Comparison of ENCODE assay signal across 16 cellular contexts in genomic region chr17:82305727-82306300, GRCh38. TPM values are rescaled to one million over a fixed set of nuclear protein-coding genes. Genes with fewer than 3 reads are reported as not detected.
DNase-seq lines count a peak whose midpoint lies in the region; ATAC-seq and TF ChIP-seq lines count a peak whose summit lies in the region.
"Had no signal": no experiment of that assay in that cellular context is flagged by ENCODE, and none has a peak within 500 bp of the region (broad histone marks: within the 10 kb centered on the region; RNA-seq: fewer than 3 reads in every experiment).

No MANE protein-coding gene starts in this region.

- H3K9me3 Mint-ChIP-seq in T-helper 1 cell treated with Interleukin-12 subunit alpha and Interleukin-12 subunit beta and Interleukin-4 antibody, amounts not matched to agents 30 μg/mL and 1 μg/mL, for 36 hours = no peaks in the 10 kb centered on the region
- no peaks in the 10 kb centered on the region for H3K9me3 Mint-ChIP-seq in activated naive CD8-positive, alpha-beta T cell treated with anti-CD3 and anti-CD28 coated beads, Interleukin-2, amount 50 U/mL, for 24 hours
- H3K9me3 Mint-ChIP-seq: memory B cell had no signal

- intact Hi-C loops in left cardiac atrium (cut with DNase I) (no loop called here), tibial artery (cut with DNase I; ENCODE audit: low total_unique reads) (no loop called here)

- H3K9ac ChIP-seq in rectal smooth muscle tissue (ENCODE audit: low read length) = no peak overlapping the region

- TF ChIP-seq CTCF in tibial artery (IDR thresholded peaks at IDR 0.05) = no peak

- DNase-seq in T-helper 1 cell (no peak), SJCRH30 (no peak), left cardiac atrium (no peak), NCI-H1436 (lab: John Stamatoyannopoulos, UW) (no peak), tibial artery (no peak)
- DNase-seq in activated naive CD8-positive, alpha-beta T cell treated with anti-CD3 and anti-CD28 coated beads, Interleukin-2, amount 50 U/mL, for 24 hours = no peak
- DNase-seq: CD4-positive, alpha-beta memory T cell; NCI-H187; occipital lobe; SHP77 treated with DMSO at 0.1 percent for 48 hours had no signal

- ATAC-seq in activated naive CD8-positive, alpha-beta T cell treated with anti-CD3 and anti-CD28 coated beads, Interleukin-2, amount 50 U/mL, for 24 hours = no peak
- ATAC-seq in left cardiac atrium = no peak

- H3K27me3 ChIP-seq in SJCRH30 = no peaks in the 10 kb centered on the region
- H3K27me3 ChIP-seq in rectal smooth muscle tissue (ENCODE audit: control insufficient read depth, insufficient read depth, low read length) = peaks cover 2% of the 10 kb centered on the region
- peaks cover 0 to 60% of the 10 kb centered on the region in 2 donors for H3K27me3 ChIP-seq in tibial artery

- H3K27ac ChIP-seq in SJCRH30 = peak overlapping the region; percentile 10; the same call in 1 of the 2 replicates
- H3K27ac ChIP-seq in rectal smooth muscle tissue (ENCODE audit: low read depth, low read length) = peak overlapping the region; percentile 51
- no peak overlapping the region for H3K27ac ChIP-seq in tibial artery
- H3K27ac ChIP-seq: 22Rv1 had no signal

- H3K27ac Mint-ChIP-seq in T-helper 1 cell treated with Interleukin-12 subunit alpha and Interleukin-12 subunit beta and Interleukin-4 antibody, amounts not matched to agents 30 μg/mL and 1 μg/mL, for 36 hours = peak overlapping the region; percentile 59
- H3K27ac Mint-ChIP-seq in activated naive CD8-positive, alpha-beta T cell treated with anti-CD3 and anti-CD28 coated beads, Interleukin-2, amount 50 U/mL, for 24 hours = peak overlapping the region; percentile 82
- H3K27ac Mint-ChIP-seq: memory B cell had no signal

- peak overlapping the region; percentile 5; the same call in 1 of the 2 replicates for H3K4me3 ChIP-seq in SJCRH30
- H3K4me3 ChIP-seq in rectal smooth muscle tissue (ENCODE audit: low read length) = no peak overlapping the region
- no peak overlapping the region for H3K4me3 ChIP-seq in tibial artery

- H3K4me1 ChIP-seq in SJCRH30 = peaks cover 30% of the 10 kb centered on the region
- no peaks in the 10 kb centered on the region for H3K4me1 ChIP-seq in rectal smooth muscle tissue (ENCODE audit: control insufficient read depth, insufficient read depth, low read length)
- peaks cover 0 to 3% (median under 1%) of the 10 kb centered on the region in 4 donors for H3K4me1 ChIP-seq in tibial artery

- H3K36me3 Mint-ChIP-seq in T-helper 1 cell treated with Interleukin-12 subunit alpha and Interleukin-12 subunit beta and Interleukin-4 antibody, amounts not matched to agents 30 μg/mL and 1 μg/mL, for 36 hours (ENCODE audit: low read depth) = peaks cover 1% of the 10 kb centered on the region
- H3K36me3 Mint-ChIP-seq in activated naive CD8-positive, alpha-beta T cell treated with anti-CD3 and anti-CD28 coated beads, Interleukin-2, amount 50 U/mL, for 24 hours (ENCODE audit: low read depth) = no peaks in the 10 kb centered on the region
- H3K36me3 Mint-ChIP-seq: CD4-positive, alpha-beta memory T cell; memory B cell had no signal

- H3K4me3 Mint-ChIP-seq in T-helper 1 cell treated with Interleukin-12 subunit alpha and Interleukin-12 subunit beta and Interleukin-4 antibody, amounts not matched to agents 30 μg/mL and 1 μg/mL, for 36 hours = no peak overlapping the region
- no peak overlapping the region for H3K4me3 Mint-ChIP-seq in activated naive CD8-positive, alpha-beta T cell treated with anti-CD3 and anti-CD28 coated beads, Interleukin-2, amount 50 U/mL, for 24 hours
- H3K4me3 Mint-ChIP-seq: memory B cell had no signal

- H3K4me1 Mint-ChIP-seq in T-helper 1 cell treated with Interleukin-12 subunit alpha and Interleukin-12 subunit beta and Interleukin-4 antibody, amounts not matched to agents 30 μg/mL and 1 μg/mL, for 36 hours (ENCODE audit: low read depth) = peaks cover 30% of the 10 kb centered on the region
- peaks cover 59% of the 10 kb centered on the region for H3K4me1 Mint-ChIP-seq in activated naive CD8-positive, alpha-beta T cell treated with anti-CD3 and anti-CD28 coated beads, Interleukin-2, amount 50 U/mL, for 24 hours

- H3K36me3 ChIP-seq in SJCRH30 (no peaks in the 10 kb centered on the region), rectal smooth muscle tissue (ENCODE audit: control insufficient read depth, insufficient read depth, low read length) (no peaks in the 10 kb centered on the region), tibial artery (no peaks in the 10 kb centered on the region)

- no peaks in the 10 kb centered on the region for H3K27me3 Mint-ChIP-seq in T-helper 1 cell treated with Interleukin-12 subunit alpha and Interleukin-12 subunit beta and Interleukin-4 antibody, amounts not matched to agents 30 μg/mL and 1 μg/mL, for 36 hours (ENCODE audit: low read depth)
- no peaks in the 10 kb centered on the region for H3K27me3 Mint-ChIP-seq in activated naive CD8-positive, alpha-beta T cell treated with anti-CD3 and anti-CD28 coated beads, Interleukin-2, amount 50 U/mL, for 24 hours
- H3K27me3 Mint-ChIP-seq: CD4-positive, alpha-beta memory T cell had no signal

- H3K9me3 ChIP-seq in SJCRH30 (replicated peaks) (no peaks in the 10 kb centered on the region), tibial artery (no peaks in the 10 kb centered on the region)

RNA-seq across cellular contexts. Expression of gene CD7, which starts 11.6 kb away (rescaled TPM):
- 4.8 and 6.3 TPM in 2 replicates for total RNA-seq in SJCRH30 (2014; rRNA removed; shearing (Covaris generic))
- 1 to 10 TPM in 1 of 2 donors, under 1 TPM in 1; 0.60 to 1.8 TPM for total RNA-seq in left cardiac atrium
- total RNA-seq: NCI-H460, occipital lobe had no signal

RNA-seq across cellular contexts. Expression of gene SECTM1, which starts 27.8 kb away (rescaled TPM):
- total RNA-seq in SJCRH30 (2014; rRNA removed; shearing (Covaris generic)) = 0.36 and 1.1 TPM in 2 replicates
- total RNA-seq in left cardiac atrium = 10 to 100 TPM in 1 of 2 donors, 1 to 10 TPM in 1; 6.6 to 12.6 TPM

RNA-seq across cellular contexts. Expression of gene CSNK1D, which starts 32.3 kb away (rescaled TPM):
- 70.5 and 88.7 TPM in 2 replicates for total RNA-seq in SJCRH30 (2014; rRNA removed; shearing (Covaris generic))
- total RNA-seq in left cardiac atrium = 10 to 100 TPM; 63.6 to 88.2 TPM

RNA-seq across cellular contexts. Expression of gene TEX19, which starts 53.2 kb away (rescaled TPM):
- total RNA-seq in SJCRH30 (2014; rRNA removed; shearing (Covaris generic)) = 1.0 and 1.4 TPM in 2 replicates
- total RNA-seq in left cardiac atrium = not detected
- total RNA-seq: aorta; CD4-positive, alpha-beta memory T cell; occipital lobe had no signal

Comparison
In these comparisons a context has a peak if more than half of its experiments do, and no peak if none do; other contexts are left out.
1. H3K27ac ChIP-seq: peak in SJCRH30 (single experiment) and rectal smooth muscle tissue (single experiment); none in tibial artery (0 of 2).